Comparison of ENCODE assay signal across 8 cellular contexts in the genomic region with DNA sequence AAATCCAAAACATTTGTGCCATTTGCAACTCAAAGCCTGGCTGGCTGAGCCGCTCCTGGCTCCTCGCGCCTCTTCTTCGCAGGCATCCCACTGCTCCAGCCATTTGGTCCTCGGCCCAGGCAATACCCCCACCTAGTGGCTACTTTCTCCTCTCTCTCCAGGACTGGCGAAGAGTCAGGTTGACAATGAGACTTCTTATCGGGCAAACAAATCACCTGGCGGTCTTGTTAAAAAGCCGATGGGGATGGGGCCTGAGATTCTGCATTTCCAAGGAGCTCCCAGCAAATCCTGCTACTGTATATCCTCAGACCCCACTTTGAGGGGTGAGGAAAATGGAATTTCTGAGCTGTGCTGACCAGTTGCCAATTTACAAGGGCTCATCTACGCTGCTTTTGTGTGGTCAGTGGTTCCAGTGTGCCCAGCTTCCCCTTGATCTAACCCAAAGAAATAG.
DNase-seq lines count a peak whose midpoint lies in the region; ATAC-seq and TF ChIP-seq lines count a peak whose summit lies in the region.

No MANE protein-coding gene starts in this region.

- ATAC-seq in CD4-positive, alpha-beta T cell (ENCODE audit: poor library complexity), result no peak
- peak; percentile 74 to 79 for ATAC-seq in stimulated activated naive B cell treated with anti-CD40 and anti-IgM and Interleukin-4, amounts not matched to agents 10 μg/mL and 1 μg/mL and 100 μg/mL, for 72 hours (replicated peaks)
- no peak for ATAC-seq in GM18498 (IDR thresholded peaks at IDR 0.05; ENCODE audit: unreplicated experiment)

- H3K27ac Mint-ChIP-seq in CD4-positive, alpha-beta T cell, result no peak overlapping the region
- no peak overlapping the region for H3K27ac Mint-ChIP-seq in stimulated activated naive B cell treated with anti-CD40 and anti-IgM and Interleukin-4, amounts not matched to agents 10 μg/mL and 1 μg/mL and 100 μg/mL, for 72 hours

- peaks cover 75% of the 10 kb centered on the region for H3K27me3 Mint-ChIP-seq in CD4-positive, alpha-beta T cell
- H3K27me3 Mint-ChIP-seq in stimulated activated naive B cell treated with anti-CD40 and anti-IgM and Interleukin-4, amounts not matched to agents 10 μg/mL and 1 μg/mL and 100 μg/mL, for 72 hours, result peaks cover 55 to 66% of the 10 kb centered on the region in 2 donors

- peak in 1 of 10 experiments; percentile 3 for DNase-seq in CD4-positive, alpha-beta T cell
- DNase-seq in GM19240 (ENCODE audit: insufficient read length, low spot score) (peak; percentile 57), NCI-H345 (lab: John Stamatoyannopoulos, UW) (peak; percentile 41), astrocyte of the cerebellum (ENCODE audit: low read depth) (peak; percentile 26), iPS-NIHi11 (ENCODE audit: low spot score) (peak; percentile 77)
- peak; percentile 33 for DNase-seq in stimulated activated naive B cell treated with anti-CD40 and anti-IgM and Interleukin-4, amounts not matched to agents 10 μg/mL and 1 μg/mL and 100 μg/mL, for 72 hours
- no peak for DNase-seq in effector CD4-positive, alpha-beta T cell

- intact Hi-C loops in CD4-positive, alpha-beta T cell (cut with DNase I, micrococcal nuclease), result loop anchor here in 1 of 2 experiments (10.0 kb wide), 1 partner anchor 1850 kb away; no protein-coding TSS in a partner anchor

- peak; percentile 30 for TF ChIP-seq CTCF in CD4-positive, alpha-beta T cell (IDR thresholded peaks at IDR 0.05)
- TF ChIP-seq CTCF in astrocyte of the cerebellum (IDR thresholded peaks at IDR 0.05; ENCODE audit: low read depth, low read length, missing control alignments), result peak; percentile 95

- no peak overlapping the region for H3K4me3 Mint-ChIP-seq in CD4-positive, alpha-beta T cell
- no peak overlapping the region for H3K4me3 Mint-ChIP-seq in stimulated activated naive B cell treated with anti-CD40 and anti-IgM and Interleukin-4, amounts not matched to agents 10 μg/mL and 1 μg/mL and 100 μg/mL, for 72 hours

- no peak overlapping the region for H3K4me3 ChIP-seq in astrocyte of the cerebellum (ENCODE audit: low read depth, low read length)

- no peaks in the 10 kb centered on the region for H3K36me3 Mint-ChIP-seq in CD4-positive, alpha-beta T cell (ENCODE audit: low read depth)
- H3K36me3 Mint-ChIP-seq in stimulated activated naive B cell treated with anti-CD40 and anti-IgM and Interleukin-4, amounts not matched to agents 10 μg/mL and 1 μg/mL and 100 μg/mL, for 72 hours, result no peaks in the 10 kb centered on the region

- CTCF ChIA-PET in CD4-positive, alpha-beta T cell (lab: Charles Lee), result no interaction called here

- no peaks in the 10 kb centered on the region for H3K9me3 ChIP-seq in CD4-positive, alpha-beta T cell (ENCODE audit: control insufficient read depth, low read length)

- no peak overlapping the region for H3K27ac ChIP-seq in CD4-positive, alpha-beta T cell (ENCODE audit: low read depth, low read length)

- in situ Hi-C loops in astrocyte of the cerebellum (cut with HindIII; ENCODE audit: low sequenced_read_pairs), result no loop called here

- POLR2A ChIA-PET in CD4-positive, alpha-beta T cell (lab: Charles Lee), result no interaction called here

- peaks cover 28% of the 10 kb centered on the region for H3K27me3 ChIP-seq in CD4-positive, alpha-beta T cell (ENCODE audit: control insufficient read depth, insufficient read depth, low read length)

- H3K9me3 Mint-ChIP-seq in CD4-positive, alpha-beta T cell, result no peaks in the 10 kb centered on the region
- H3K9me3 Mint-ChIP-seq in stimulated activated naive B cell treated with anti-CD40 and anti-IgM and Interleukin-4, amounts not matched to agents 10 μg/mL and 1 μg/mL and 100 μg/mL, for 72 hours, result peaks cover 3% of the 10 kb centered on the region in 2 donors

- H3K4me1 Mint-ChIP-seq in CD4-positive, alpha-beta T cell (ENCODE audit: low read depth), result no peaks in the 10 kb centered on the region
- peaks cover 7 to 9% of the 10 kb centered on the region in 2 donors for H3K4me1 Mint-ChIP-seq in stimulated activated naive B cell treated with anti-CD40 and anti-IgM and Interleukin-4, amounts not matched to agents 10 μg/mL and 1 μg/mL and 100 μg/mL, for 72 hours

Comparison
In these comparisons a context has a peak if more than half of its experiments do, and no peak if none do; other contexts are left out.
1. ATAC-seq: peak in stimulated activated naive B cell treated with anti-CD40 and anti-IgM and Interleukin-4, amounts not matched to agents 10 μg/mL and 1 μg/mL and 100 μg/mL, for 72 hours (2 of 2); none in CD4-positive, alpha-beta T cell (single experiment) and GM18498 (single experiment).